In genomic region chr1:235049716-235050378, GRCh38 we compare ENCODE assay signal across 7 cellular contexts.
A peak's percentile ranks its signal among the peaks of the same experiment; 100 is the strongest.
DNase-seq lines count a peak whose midpoint lies in the region; ATAC-seq and TF ChIP-seq lines count a peak whose summit lies in the region.
"Not testable (repeated sequence)": the region's sequence is repeated elsewhere in the genome, so short reads cannot be mapped to it uniquely, and the experiment has no call there.

No MANE protein-coding gene starts in this region.

- H3K27ac ChIP-seq in OCI-LY3 (ENCODE audit: low read length) (peak overlapping the region; percentile 93), skeletal muscle tissue (ENCODE audit: low read depth, low read length) (peak overlapping the region; percentile 94)

- not testable (repeated sequence) for H4K20me1 ChIP-seq in OCI-LY3 (ENCODE audit: insufficient read depth, low read length)

- H3K4me3 Mint-ChIP-seq in activated T-cell treated with anti-CD3 and anti-CD28 coated beads, Interleukin-2, amount 50 U/mL, for 72 hours; nephron progenitor cell: not testable (repeated sequence)

- not testable (repeated sequence) for H3K27me3 ChIP-seq in OCI-LY3 (ENCODE audit: low read depth, low read length); skeletal muscle tissue (ENCODE audit: control insufficient read depth in 3 of 3, insufficient read depth in 3 of 3, low read length in 3 of 3)

- not testable (repeated sequence) for TF ChIP-seq CTCF in GM12865 (IDR thresholded peaks at IDR 0.05; ENCODE audit: insufficient read depth, low read depth, low read length, missing control alignments); OCI-LY3 (IDR thresholded peaks at IDR 0.05; ENCODE audit: low read depth, low read length); choroid plexus epithelial cell (conservative IDR thresholded peaks at IDR 0.05; ENCODE audit: low read depth, low read length); nephron progenitor cell (IDR thresholded peaks at IDR 0.05)

- not testable (repeated sequence) for H3K79me2 ChIP-seq in OCI-LY3 (ENCODE audit: low read length)

- H3K4me1 ChIP-seq in OCI-LY3 (ENCODE audit: low read length) (peaks cover 72% of the 10 kb centered on the region), skeletal muscle tissue (ENCODE audit: control insufficient read depth in 3 of 3, insufficient read depth in 3 of 3, low read length in 3 of 3) (peaks cover 16 to 29% (median 28%) of the 10 kb centered on the region in 3 donors)

- H3K9ac ChIP-seq in OCI-LY3 (ENCODE audit: low read length) = peak overlapping the region; percentile 77; the same call in 1 of the 2 replicates
- not testable (repeated sequence) for H3K9ac ChIP-seq in skeletal muscle tissue (ENCODE audit: low read depth in 1 of 3, low read length in 3 of 3)

- peaks cover 63% of the 10 kb centered on the region for H3K4me1 Mint-ChIP-seq in activated T-cell treated with anti-CD3 and anti-CD28 coated beads, Interleukin-2, amount 50 U/mL, for 72 hours (ENCODE audit: low read depth)
- H3K4me1 Mint-ChIP-seq in nephron progenitor cell = peaks cover 53% of the 10 kb centered on the region

- DNase-seq in GM12865 (ENCODE audit: low read depth) = peak; percentile 32
- not testable (repeated sequence) for DNase-seq in activated T-cell treated with anti-CD3 and anti-CD28 coated beads, Interleukin-2, amount 50 U/mL, for 72 hours; nephron progenitor cell
- DNase-seq in choroid plexus epithelial cell (ENCODE audit: low read depth) = peak; percentile 57
- DNase-seq in kidney glomerular epithelial cell (lab: John Stamatoyannopoulos, UW) = peak; percentile 55

- H3K27me3 Mint-ChIP-seq in activated T-cell treated with anti-CD3 and anti-CD28 coated beads, Interleukin-2, amount 50 U/mL, for 72 hours (ENCODE audit: low read depth); nephron progenitor cell (ENCODE audit: low read depth, poor library complexity): not testable (repeated sequence)

- H3K36me3 Mint-ChIP-seq in activated T-cell treated with anti-CD3 and anti-CD28 coated beads, Interleukin-2, amount 50 U/mL, for 72 hours (ENCODE audit: insufficient read depth in 2 of 2); nephron progenitor cell (ENCODE audit: low read depth): not testable (repeated sequence)

- not testable (repeated sequence) for H3K9me3 ChIP-seq in OCI-LY3 (ENCODE audit: insufficient read depth, low read length); skeletal muscle tissue (ENCODE audit: control insufficient read depth in 3 of 3, low read length in 3 of 3)

- H3K4me3 ChIP-seq in GM12865 (ENCODE audit: low read depth, low read length); OCI-LY3 (ENCODE audit: low read length); choroid plexus epithelial cell (ENCODE audit: low read depth, low read length); skeletal muscle tissue (ENCODE audit: low read length in 3 of 3): not testable (repeated sequence)

- H3K27ac Mint-ChIP-seq in activated T-cell treated with anti-CD3 and anti-CD28 coated beads, Interleukin-2, amount 50 U/mL, for 72 hours = peak overlapping the region; percentile 27
- peak overlapping the region; percentile 50 for H3K27ac Mint-ChIP-seq in nephron progenitor cell

- not testable (repeated sequence) for H3K36me3 ChIP-seq in OCI-LY3 (replicated peaks; ENCODE audit: low read depth, low read length); skeletal muscle tissue (ENCODE audit: control insufficient read depth in 3 of 3, insufficient read depth in 3 of 3, low read length in 3 of 3)

- ATAC-seq in activated T-cell treated with anti-CD3 and anti-CD28 coated beads, Interleukin-2, amount 50 U/mL, for 72 hours (replicated peaks in 1 of 2) = not testable (repeated sequence)

- H3K4me2 ChIP-seq in OCI-LY3 (ENCODE audit: low read length) = not testable (repeated sequence)

- peak overlapping the region; percentile 10 for H2AFZ ChIP-seq in OCI-LY3 (ENCODE audit: low read depth, low read length)

- H3K9me3 Mint-ChIP-seq in activated T-cell treated with anti-CD3 and anti-CD28 coated beads, Interleukin-2, amount 50 U/mL, for 72 hours; nephron progenitor cell: not testable (repeated sequence)
